Comparison of ENCODE assay signal across 8 cellular contexts in the genomic region with DNA sequence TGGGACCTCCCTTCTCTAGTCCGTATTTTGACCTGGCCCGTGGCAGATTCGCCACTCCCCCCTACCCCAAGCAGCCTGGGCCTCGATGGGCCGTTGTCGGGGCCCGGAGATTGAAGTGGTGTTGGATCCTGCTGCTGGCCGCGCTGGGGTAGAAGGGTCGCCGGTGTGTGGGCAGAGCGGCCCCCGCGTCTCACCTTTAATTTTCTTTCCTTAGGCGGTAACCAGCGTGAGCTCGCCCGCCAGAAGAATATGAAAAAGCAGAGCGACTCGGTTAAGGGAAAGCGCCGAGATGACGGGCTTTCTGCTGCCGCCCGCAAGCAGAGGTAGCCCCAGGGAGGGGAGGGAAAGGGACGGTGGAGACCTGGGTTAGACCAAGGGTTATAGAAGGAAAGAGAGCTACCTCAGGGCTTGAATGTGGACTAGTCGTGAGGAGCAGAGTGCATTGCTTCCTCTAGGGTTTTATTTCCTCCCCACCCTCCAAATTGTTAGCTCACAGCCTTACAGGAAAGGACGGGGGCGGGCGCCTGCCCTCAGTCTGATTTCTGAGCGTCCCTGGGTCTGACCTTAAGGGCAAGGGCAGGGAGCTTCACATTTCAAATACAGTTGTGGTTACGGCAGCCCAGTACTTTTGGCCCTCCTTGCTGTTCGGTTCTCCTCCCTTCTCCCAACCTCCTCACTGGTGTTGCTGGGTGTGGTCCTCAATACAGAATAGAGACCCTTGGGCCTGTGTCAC. TPM values are rescaled to one million over a fixed set of nuclear protein-coding genes. Genes with fewer than 3 reads are reported as not detected.
DNase-seq lines count a peak whose midpoint lies in the region; ATAC-seq and TF ChIP-seq lines count a peak whose summit lies in the region.

No MANE protein-coding gene starts in this region.

- POLR2A ChIA-PET in RWPE1 (lab: Yijun Ruan, JAX; ENCODE audit: low non-redundant PET), result interaction anchor here (0.5 to 0.7 kb wide), 2 partner anchors 12 to 44 kb away, joined by 3 to 6 read pairs; no protein-coding TSS in a partner anchor

- H3K4me3 ChIP-seq in cardiac fibroblast (replicated peaks in 1 of 2; ENCODE audit: low read depth in 2 of 2, low read length in 2 of 2), result peak overlapping the region; percentile 96 to 100

- DNase-seq in DMS53 (lab: John Stamatoyannopoulos, UW) (peak; percentile 44), DMS53 treated with DMSO at 0.1 percent for 48 hours (lab: John Stamatoyannopoulos, UW; ENCODE audit: unreplicated experiment) (no peak), RWPE1 (ENCODE audit: low spot score) (peak; percentile 53), cardiac fibroblast (ENCODE audit: low read depth in 2 of 2) (peak; percentile 45 to 48), left lobe of liver (ENCODE audit: low spot score) (peak; percentile 52), stromal cell of bone marrow (ENCODE audit: low read depth) (peak; percentile 30), NCI-H82 treated with DMSO at 0.1 percent for 48 hours (lab: John Stamatoyannopoulos, UW; ENCODE audit: unreplicated experiment) (no peak)

- H3K27ac ChIP-seq in RWPE1, result peak overlapping the region; percentile 87

- TF ChIP-seq CTCF in RWPE1 (conservative IDR thresholded peaks at IDR 0.05; ENCODE audit: low read depth) (no peak), cardiac fibroblast (IDR thresholded peaks at IDR 0.05; ENCODE audit: low read depth, low read length) (no peak)

- CTCF ChIA-PET in RWPE1 (lab: Yijun Ruan, JAX), result interaction anchor here (0.6 to 1.2 kb wide), 3 partner anchors 9 to 20 kb away, joined by 3 read pairs; no protein-coding TSS in a partner anchor

- ATAC-seq in left lobe of liver (peak; percentile 6), HG03442 (IDR thresholded peaks at IDR 0.05; ENCODE audit: unreplicated experiment) (no peak)

RNA-seq across cellular contexts. Expression of gene SERF2, which starts 0.8 kb away (rescaled TPM):
- total RNA-seq in left lobe of liver, result 515 TPM

RNA-seq across cellular contexts. Expression of gene SERINC4, which starts 7.1 kb away (rescaled TPM):
- 0.18 TPM for total RNA-seq in left lobe of liver

RNA-seq across cellular contexts. Expression of gene HYPK, which starts 7.5 kb away (rescaled TPM):
- 8.6 TPM for total RNA-seq in left lobe of liver

RNA-seq across cellular contexts. Expression of gene ELL3, which starts 16.2 kb away (rescaled TPM):
- total RNA-seq in left lobe of liver, result 2.4 TPM

RNA-seq across cellular contexts. Expression of gene MFAP1, which starts 31.6 kb away (rescaled TPM):
- total RNA-seq in left lobe of liver, result 7.0 TPM

Comparison
In these comparisons a context has a peak if more than half of its experiments do, and no peak if none do; other contexts are left out.
1. DNase-seq: peak in DMS53 (single experiment), RWPE1 (single experiment), cardiac fibroblast (2 of 2), left lobe of liver (single experiment) and stromal cell of bone marrow (single experiment); none in DMS53 treated with DMSO at 0.1 percent for 48 hours (single experiment) and NCI-H82 treated with DMSO at 0.1 percent for 48 hours (single experiment).